19 cellular contexts compared by ENCODE assay signal in genomic region chr15:45113380-45113990, GRCh38. TPM values are rescaled to one million over a fixed set of nuclear protein-coding genes. Genes with fewer than 3 reads are reported as not detected.
A peak's percentile ranks its signal among the peaks of the same experiment; 100 is the strongest.
DNase-seq lines count a peak whose midpoint lies in the region; ATAC-seq and TF ChIP-seq lines count a peak whose summit lies in the region.
"Had no signal": no experiment of that assay in that cellular context is flagged by ENCODE, and none has a peak within 500 bp of the region (broad histone marks: within the 10 kb centered on the region; RNA-seq: fewer than 3 reads in every experiment).

No MANE protein-coding gene starts in this region.

- POLR2A ChIA-PET in CD4-positive, alpha-beta memory T cell (lab: Charles Lee; ENCODE audit: partially characterized antibody) = no interaction called here

- no peaks in the 10 kb centered on the region for H3K36me3 Mint-ChIP-seq in CD4-positive, alpha-beta memory T cell
- H3K36me3 Mint-ChIP-seq in H9 (ENCODE audit: insufficient read depth in 1 of 3, low read depth in 3 of 3) (no peaks in the 10 kb centered on the region; a peak in 2 of 7 replicates), naive B cell (peaks cover 0 to 8% of the 10 kb centered on the region in 2 donors)

- H3K4me3 ChIP-seq in CD4-positive, alpha-beta memory T cell (ENCODE audit: low read length in 2 of 2) = no peak overlapping the region
- peak overlapping the region; percentile 48 for H3K4me3 ChIP-seq in colonic mucosa
- H3K4me3 ChIP-seq: body of pancreas had no signal

- H3K9me3 ChIP-seq in CD4-positive, alpha-beta memory T cell (ENCODE audit: control insufficient read depth in 1 of 2, low read length in 2 of 2) = no peaks in the 10 kb centered on the region
- no peaks in the 10 kb centered on the region for H3K9me3 ChIP-seq in H9 (ENCODE audit: control insufficient read depth, low read depth, low read length)
- no peaks in the 10 kb centered on the region for H3K9me3 ChIP-seq in colonic mucosa
- H3K9me3 ChIP-seq: body of pancreas had no signal

- H3K79me2 ChIP-seq in H9 (ENCODE audit: insufficient read depth, low read length) = no peaks in the 10 kb centered on the region

- no peak overlapping the region for H3T11ph ChIP-seq in H9 (ENCODE audit: low read length)

- H3K27me3 ChIP-seq in CD4-positive, alpha-beta memory T cell (ENCODE audit: insufficient read depth, low read length) = peaks cover 63% of the 10 kb centered on the region
- H3K27me3 ChIP-seq in H9 (ENCODE audit: insufficient read depth, low read length) = peaks cover 78% of the 10 kb centered on the region
- H3K27me3 ChIP-seq in colonic mucosa = peaks cover 57% of the 10 kb centered on the region

- H3K4ac ChIP-seq in H9 (ENCODE audit: low read depth, low read length) = no peak overlapping the region

- intact Hi-C loops in CD4-positive, alpha-beta memory T cell (cut with micrococcal nuclease) = no loop called here
- intact Hi-C loops in colonic mucosa (cut with DNase I) = no loop called here

- H3K4me2 ChIP-seq in H9 (ENCODE audit: insufficient read depth, insufficient read length, low read length) = peak overlapping the region; percentile 54
- H3K4me2 ChIP-seq: BLaER1 had no signal

- H3K56ac ChIP-seq in H9 (ENCODE audit: insufficient read length, low read depth, low read length) = no peak overlapping the region

- no peaks in the 10 kb centered on the region for H3K79me1 ChIP-seq in H9 (ENCODE audit: insufficient read depth, low read depth, low read length, poor library complexity, severe bottlenecking)

- peak overlapping the region in 5 of 8 donors; percentile 43 to 81 (median 66) for H3K4me3 Mint-ChIP-seq in CD4-positive, alpha-beta memory T cell
- H3K4me3 Mint-ChIP-seq in H9 (peak overlapping the region; percentile 57 to 73), naive B cell (peak overlapping the region; percentile 25 to 90 (median 80))

- H3K27ac Mint-ChIP-seq in CD4-positive, alpha-beta memory T cell = no peak overlapping the region
- no peak overlapping the region for H3K27ac Mint-ChIP-seq in H9
- peak overlapping the region in 2 of 6 donors; percentile 53 to 68 for H3K27ac Mint-ChIP-seq in naive B cell

- no peak overlapping the region for H2BK5ac ChIP-seq in H9 (ENCODE audit: insufficient read length, low read length)

- CTCF ChIA-PET in CD4-positive, alpha-beta memory T cell (lab: Charles Lee; ENCODE audit: partially characterized antibody) = interaction anchor here (1.2 to 2.5 kb wide), 2 partner anchors 12 to 13 kb away, joined by 4 to 9 read pairs; no protein-coding TSS in a partner anchor

- H3K36me3 ChIP-seq in CD4-positive, alpha-beta memory T cell (ENCODE audit: insufficient read depth, low read length) = no peaks in the 10 kb centered on the region
- H3K36me3 ChIP-seq in colonic mucosa = no peaks in the 10 kb centered on the region
- H3K36me3 ChIP-seq: BLaER1 had no signal

- H2BK120ac ChIP-seq in H9 (ENCODE audit: low read depth, low read length, poor library complexity, severe bottlenecking) = no peak overlapping the region

- H3K9me3 Mint-ChIP-seq in CD4-positive, alpha-beta memory T cell = peaks cover 0 to 6% (median 0%) of the 10 kb centered on the region in 8 donors
- H3K9me3 Mint-ChIP-seq in H9 (peaks cover 6 to 13% of the 10 kb centered on the region in 2 experiments), naive B cell (peaks cover 0 to 3% (median 0%) of the 10 kb centered on the region in 7 donors)

- no peak overlapping the region for H3K23ac ChIP-seq in H9 (ENCODE audit: insufficient read length, low read depth, low read length)

- H3K4me1 Mint-ChIP-seq in CD4-positive, alpha-beta memory T cell = peaks cover 26 to 62% (median 48%) of the 10 kb centered on the region in 4 donors
- peaks cover 20 to 38% of the 10 kb centered on the region in 2 experiments for H3K4me1 Mint-ChIP-seq in H9
- peaks cover 48 to 69% (median 63%) of the 10 kb centered on the region in 3 donors for H3K4me1 Mint-ChIP-seq in naive B cell

- H2BK20ac ChIP-seq in H9 (ENCODE audit: low read depth, low read length, poor library complexity, severe bottlenecking) = no peak overlapping the region

- H4K5ac ChIP-seq in H9 (ENCODE audit: insufficient read length, low read depth, low read length) = no peak overlapping the region

- H3K27ac ChIP-seq in CD4-positive, alpha-beta memory T cell (ENCODE audit: low read depth, low read length) = no peak overlapping the region
- no peak overlapping the region for H3K27ac ChIP-seq in H9 (ENCODE audit: insufficient read length, low read depth, low read length)
- no peak overlapping the region for H3K27ac ChIP-seq in colonic mucosa
- H3K27ac ChIP-seq: BLaER1, body of pancreas had no signal

- H2AFZ ChIP-seq in H9 (ENCODE audit: low read length) = no peak overlapping the region

- H4K8ac ChIP-seq in H9 (replicated peaks; ENCODE audit: insufficient read length, low read depth, low read length) = no peak overlapping the region

- TF ChIP-seq CTCF in H9 (conservative IDR thresholded peaks at IDR 0.05) (no peak), colonic mucosa (IDR thresholded peaks at IDR 0.05) (no peak)

- H3K23me2 ChIP-seq in H9 (ENCODE audit: insufficient read length, low read depth, low read length, poor library complexity, severe bottlenecking) = peaks cover 2% of the 10 kb centered on the region

- no peak overlapping the region for H2BK15ac ChIP-seq in H9 (ENCODE audit: low read depth, low read length)

- H2AK5ac ChIP-seq in H9 (ENCODE audit: insufficient read length, low read length) = no peak overlapping the region

- H3K18ac ChIP-seq in H9 (ENCODE audit: insufficient read length, low read depth, low read length) = no peak overlapping the region

- no peak for ATAC-seq in naive B cell (ENCODE audit: low read depth in 2 of 2)
- ATAC-seq: body of pancreas had no signal

- H3K9ac ChIP-seq in H9 (ENCODE audit: extremely low read depth, insufficient read length, low read length) (no peak overlapping the region), colonic mucosa (ENCODE audit: low read depth in 2 of 2, low read length in 2 of 2) (no peak overlapping the region)
- H3K9ac ChIP-seq: BLaER1 had no signal

- peaks cover 47% of the 10 kb centered on the region for H3K4me1 ChIP-seq in CD4-positive, alpha-beta memory T cell (ENCODE audit: insufficient read depth, low read length)
- H3K4me1 ChIP-seq in H9 (ENCODE audit: insufficient read depth, low read length) (no peaks in the 10 kb centered on the region; the same call in 1 of the 2 replicates), colonic mucosa (peaks cover 3% of the 10 kb centered on the region)
- H3K4me1 ChIP-seq: BLaER1 had no signal

- no peak overlapping the region for H4K91ac ChIP-seq in H9 (ENCODE audit: insufficient read length, low read depth, low read length)

- no peak overlapping the region for H3K14ac ChIP-seq in H9 (ENCODE audit: insufficient read depth, low read length)

- no peak overlapping the region for H2BK12ac ChIP-seq in H9 (ENCODE audit: insufficient read length, low read depth, low read length)

- H4K20me1 ChIP-seq in H9 (ENCODE audit: control insufficient read depth, insufficient read depth, insufficient read length) = peaks cover 6% of the 10 kb centered on the region
- H4K20me1 ChIP-seq: BLaER1 had no signal

- peaks cover 69 to 80% of the 10 kb centered on the region in 2 donors for H3K27me3 Mint-ChIP-seq in CD4-positive, alpha-beta memory T cell
- H3K27me3 Mint-ChIP-seq in H9 (ENCODE audit: low read depth) (peaks cover 91% of the 10 kb centered on the region), naive B cell (peaks cover 81 to 92% (median 90%) of the 10 kb centered on the region in 3 donors)

- WGBS in H9 (ENCODE audit: extremely low coverage, insufficient read length, low lambda C conversion rate) = no CpG with 5 or more reads among the region's 14 CpGs

- no peak for DNase-seq in CD4-positive, alpha-beta memory T cell
- DNase-seq in H9 (no peak), colonic mucosa (no peak), naive B cell (no peak), T-helper 1 cell (no peak), OCI-M2 (lab: John Stamatoyannopoulos, UW; ENCODE audit: unreplicated experiment) (no peak), amygdala (lab: John Stamatoyannopoulos, UW) (no peak)
- no peak for DNase-seq in stimulated activated CD4-positive, alpha-beta T cell treated with anti-CD3 and anti-CD28 coated beads, Interleukin-15, amount 100 ng/mL, for 24 hours
- DNase-seq: body of pancreas; DMS79 treated with DMSO at 0.1 percent for 48 hours; effector memory CD4-positive, alpha-beta T cell; foreskin fibroblast; GOT3; mesendoderm; NCI-H1048; NCI-H446 treated with DMSO at 0.1 percent for 48 hours had no signal

RNA-seq across cellular contexts. Expression of gene DUOX2, which starts 0.5 kb away (rescaled TPM):
- under 1 TPM; 0.06 TPM for total RNA-seq in CD4-positive, alpha-beta memory T cell
- under 1 TPM in 1 of 2 donors, not detected in 1; 0.02 TPM for polyA plus RNA-seq in CD4-positive, alpha-beta memory T cell
- total RNA-seq in H9 (2021) (0.29 and 0.42 TPM in 2 replicates), colonic mucosa (100 to 1,000 TPM in 1 of 2 donors, 10 to 100 TPM in 1; 40.0 to 111 TPM)
- under 1 TPM in 1 of 6 donors, not detected in 5; 0.08 TPM for polyA plus RNA-seq in naive B cell (ENCODE audit: low read depth in 6 of 6)

RNA-seq across cellular contexts. Expression of gene DUOXA2, which starts 0.6 kb away (rescaled TPM):
- not detected for total RNA-seq in CD4-positive, alpha-beta memory T cell
- polyA plus RNA-seq in CD4-positive, alpha-beta memory T cell = not detected
- total RNA-seq in H9 (2021) (not detected in 2 replicates), colonic mucosa (10 to 100 TPM; 30.2 to 48.5 TPM)
- polyA plus RNA-seq in naive B cell (ENCODE audit: low read depth in 6 of 6) = not detected
- total RNA-seq: activated CD8-positive, alpha-beta memory T cell treated with anti-CD3 and anti-CD28 coated beads for 36 hours; body of pancreas; SK-MEL-5 had no signal

RNA-seq across cellular contexts. Expression of gene DUOXA1, which starts 16.2 kb away (rescaled TPM):
- total RNA-seq in CD4-positive, alpha-beta memory T cell = under 1 TPM; 0.23 to 0.97 TPM
- polyA plus RNA-seq in CD4-positive, alpha-beta memory T cell = not detected
- total RNA-seq in H9 (2021) (1.2 and 1.3 TPM in 2 replicates), colonic mucosa (1 to 10 TPM in 1 of 2 donors, under 1 TPM in 1; 0.88 to 1.3 TPM)
- polyA plus RNA-seq in naive B cell (ENCODE audit: low read depth in 6 of 6) = not detected
- total RNA-seq: activated CD8-positive, alpha-beta memory T cell treated with anti-CD3 and anti-CD28 coated beads for 36 hours; body of pancreas; SK-MEL-5 had no signal

RNA-seq across cellular contexts. Expression of gene DUOX1, which starts 16.3 kb away (rescaled TPM):
- total RNA-seq in CD4-positive, alpha-beta memory T cell = under 1 TPM; 0.06 to 0.19 TPM
- 1 to 10 TPM in 1 of 2 donors, under 1 TPM in 1; 0.19 to 2.9 TPM for polyA plus RNA-seq in CD4-positive, alpha-beta memory T cell
- total RNA-seq in H9 (2021) (2.3 and 2.6 TPM in 2 replicates), colonic mucosa (under 1 TPM; 0.45 to 0.96 TPM)
- polyA plus RNA-seq in naive B cell (ENCODE audit: low read depth in 6 of 6) = 1 to 10 TPM in 3 of 6 donors, under 1 TPM in 3; 0.29 to 4.2 (median 1.3) TPM
- total RNA-seq: SK-MEL-5 had no signal

Comparison
In these comparisons a context has a peak if more than half of its experiments do, and no peak if none do; other contexts are left out.
1. RNA of gene DUOX2, which starts 0.5 kb away (total RNA-seq): 40.0 to 111 TPM in colonic mucosa; 0.29 to 0.42 TPM in H9 and 0.06 TPM in CD4-positive, alpha-beta memory T cell; every median in the first group is over 10 times any median in the second.
2. RNA of gene DUOXA2, which starts 0.6 kb away (total RNA-seq): 30.2 to 48.5 TPM in colonic mucosa; not detected in CD4-positive, alpha-beta memory T cell and not detected in H9; every median in the first group is over 10 times any median in the second.
3. Peak in every context shown above with its lines, with median percentiles within 50 percentile points of each other: H3K4me3 Mint-ChIP-seq.